Comparison of ENCODE assay signal across 1 cellular context in the genomic region with DNA sequence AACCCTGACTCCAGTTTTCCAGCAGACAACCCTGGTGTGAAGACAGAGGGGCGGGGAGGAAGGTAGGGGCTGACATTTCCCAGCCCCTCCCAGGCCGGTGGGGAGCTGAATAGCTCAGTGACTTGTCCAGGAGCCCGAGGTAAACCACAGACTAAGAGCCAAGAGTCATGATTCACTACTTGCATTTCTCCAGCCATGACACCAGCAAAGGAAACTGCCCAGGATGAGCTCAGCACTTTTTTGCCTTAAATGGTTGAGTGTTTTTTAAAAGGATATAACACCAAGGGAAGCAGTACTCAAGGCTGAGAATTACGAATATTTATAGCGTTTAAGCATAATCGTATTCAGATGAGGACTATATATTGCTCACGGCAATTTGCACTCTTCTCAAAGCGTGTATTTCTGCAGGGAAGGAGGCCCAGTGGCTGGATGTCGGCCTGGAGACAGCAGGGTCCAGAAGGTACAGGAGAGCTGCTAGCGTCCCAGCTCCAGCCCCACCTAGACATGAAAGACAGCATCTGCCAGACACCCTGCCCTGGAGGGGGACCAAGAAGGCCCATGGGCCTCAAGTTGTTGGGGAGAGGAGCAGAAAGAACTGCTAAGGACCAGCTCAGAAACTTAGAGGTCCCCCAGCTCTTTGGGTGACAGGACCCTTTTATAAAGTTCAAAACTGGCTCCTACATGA.
TF ChIP-seq lines count a peak whose summit lies in the region.

No MANE protein-coding gene starts in this region.

TF ChIP-seq in K562, 482 proteins besides CTCF, POLR2A, EP300 and RAD21 (continued from another document):
- TF ChIP-seq, protein P1, sequence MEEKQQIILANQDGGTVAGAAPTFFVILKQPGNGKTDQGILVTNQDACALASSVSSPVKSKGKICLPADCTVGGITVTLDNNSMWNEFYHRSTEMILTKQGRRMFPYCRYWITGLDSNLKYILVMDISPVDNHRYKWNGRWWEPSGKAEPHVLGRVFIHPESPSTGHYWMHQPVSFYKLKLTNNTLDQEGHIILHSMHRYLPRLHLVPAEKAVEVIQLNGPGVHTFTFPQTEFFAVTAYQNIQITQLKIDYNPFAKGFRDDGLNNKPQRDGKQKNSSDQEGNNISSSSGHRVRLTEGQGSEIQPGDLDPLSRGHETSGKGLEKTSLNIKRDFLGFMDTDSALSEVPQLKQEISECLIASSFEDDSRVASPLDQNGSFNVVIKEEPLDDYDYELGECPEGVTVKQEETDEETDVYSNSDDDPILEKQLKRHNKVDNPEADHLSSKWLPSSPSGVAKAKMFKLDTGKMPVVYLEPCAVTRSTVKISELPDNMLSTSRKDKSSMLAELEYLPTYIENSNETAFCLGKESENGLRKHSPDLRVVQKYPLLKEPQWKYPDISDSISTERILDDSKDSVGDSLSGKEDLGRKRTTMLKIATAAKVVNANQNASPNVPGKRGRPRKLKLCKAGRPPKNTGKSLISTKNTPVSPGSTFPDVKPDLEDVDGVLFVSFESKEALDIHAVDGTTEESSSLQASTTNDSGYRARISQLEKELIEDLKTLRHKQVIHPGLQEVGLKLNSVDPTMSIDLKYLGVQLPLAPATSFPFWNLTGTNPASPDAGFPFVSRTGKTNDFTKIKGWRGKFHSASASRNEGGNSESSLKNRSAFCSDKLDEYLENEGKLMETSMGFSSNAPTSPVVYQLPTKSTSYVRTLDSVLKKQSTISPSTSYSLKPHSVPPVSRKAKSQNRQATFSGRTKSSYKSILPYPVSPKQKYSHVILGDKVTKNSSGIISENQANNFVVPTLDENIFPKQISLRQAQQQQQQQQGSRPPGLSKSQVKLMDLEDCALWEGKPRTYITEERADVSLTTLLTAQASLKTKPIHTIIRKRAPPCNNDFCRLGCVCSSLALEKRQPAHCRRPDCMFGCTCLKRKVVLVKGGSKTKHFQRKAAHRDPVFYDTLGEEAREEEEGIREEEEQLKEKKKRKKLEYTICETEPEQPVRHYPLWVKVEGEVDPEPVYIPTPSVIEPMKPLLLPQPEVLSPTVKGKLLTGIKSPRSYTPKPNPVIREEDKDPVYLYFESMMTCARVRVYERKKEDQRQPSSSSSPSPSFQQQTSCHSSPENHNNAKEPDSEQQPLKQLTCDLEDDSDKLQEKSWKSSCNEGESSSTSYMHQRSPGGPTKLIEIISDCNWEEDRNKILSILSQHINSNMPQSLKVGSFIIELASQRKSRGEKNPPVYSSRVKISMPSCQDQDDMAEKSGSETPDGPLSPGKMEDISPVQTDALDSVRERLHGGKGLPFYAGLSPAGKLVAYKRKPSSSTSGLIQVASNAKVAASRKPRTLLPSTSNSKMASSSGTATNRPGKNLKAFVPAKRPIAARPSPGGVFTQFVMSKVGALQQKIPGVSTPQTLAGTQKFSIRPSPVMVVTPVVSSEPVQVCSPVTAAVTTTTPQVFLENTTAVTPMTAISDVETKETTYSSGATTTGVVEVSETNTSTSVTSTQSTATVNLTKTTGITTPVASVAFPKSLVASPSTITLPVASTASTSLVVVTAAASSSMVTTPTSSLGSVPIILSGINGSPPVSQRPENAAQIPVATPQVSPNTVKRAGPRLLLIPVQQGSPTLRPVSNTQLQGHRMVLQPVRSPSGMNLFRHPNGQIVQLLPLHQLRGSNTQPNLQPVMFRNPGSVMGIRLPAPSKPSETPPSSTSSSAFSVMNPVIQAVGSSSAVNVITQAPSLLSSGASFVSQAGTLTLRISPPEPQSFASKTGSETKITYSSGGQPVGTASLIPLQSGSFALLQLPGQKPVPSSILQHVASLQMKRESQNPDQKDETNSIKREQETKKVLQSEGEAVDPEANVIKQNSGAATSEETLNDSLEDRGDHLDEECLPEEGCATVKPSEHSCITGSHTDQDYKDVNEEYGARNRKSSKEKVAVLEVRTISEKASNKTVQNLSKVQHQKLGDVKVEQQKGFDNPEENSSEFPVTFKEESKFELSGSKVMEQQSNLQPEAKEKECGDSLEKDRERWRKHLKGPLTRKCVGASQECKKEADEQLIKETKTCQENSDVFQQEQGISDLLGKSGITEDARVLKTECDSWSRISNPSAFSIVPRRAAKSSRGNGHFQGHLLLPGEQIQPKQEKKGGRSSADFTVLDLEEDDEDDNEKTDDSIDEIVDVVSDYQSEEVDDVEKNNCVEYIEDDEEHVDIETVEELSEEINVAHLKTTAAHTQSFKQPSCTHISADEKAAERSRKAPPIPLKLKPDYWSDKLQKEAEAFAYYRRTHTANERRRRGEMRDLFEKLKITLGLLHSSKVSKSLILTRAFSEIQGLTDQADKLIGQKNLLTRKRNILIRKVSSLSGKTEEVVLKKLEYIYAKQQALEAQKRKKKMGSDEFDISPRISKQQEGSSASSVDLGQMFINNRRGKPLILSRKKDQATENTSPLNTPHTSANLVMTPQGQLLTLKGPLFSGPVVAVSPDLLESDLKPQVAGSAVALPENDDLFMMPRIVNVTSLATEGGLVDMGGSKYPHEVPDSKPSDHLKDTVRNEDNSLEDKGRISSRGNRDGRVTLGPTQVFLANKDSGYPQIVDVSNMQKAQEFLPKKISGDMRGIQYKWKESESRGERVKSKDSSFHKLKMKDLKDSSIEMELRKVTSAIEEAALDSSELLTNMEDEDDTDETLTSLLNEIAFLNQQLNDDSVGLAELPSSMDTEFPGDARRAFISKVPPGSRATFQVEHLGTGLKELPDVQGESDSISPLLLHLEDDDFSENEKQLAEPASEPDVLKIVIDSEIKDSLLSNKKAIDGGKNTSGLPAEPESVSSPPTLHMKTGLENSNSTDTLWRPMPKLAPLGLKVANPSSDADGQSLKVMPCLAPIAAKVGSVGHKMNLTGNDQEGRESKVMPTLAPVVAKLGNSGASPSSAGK (IDR thresholded peaks at IDR 0.05) = no peak
- no peak for TF ChIP-seq DACH1 (IDR thresholded peaks at IDR 0.05; ENCODE audit: partially characterized antibody)
- no peak for TF ChIP-seq HDAC8 (tag; IDR thresholded peaks at IDR 0.05)
- no peak for TF ChIP-seq ZFPM2 (CRISPR knock-in tag; IDR thresholded peaks at IDR 0.05)
- no peak for TF ChIP-seq PYGO2 (tag; IDR thresholded peaks at IDR 0.05)
- TF ChIP-seq, protein P2, sequence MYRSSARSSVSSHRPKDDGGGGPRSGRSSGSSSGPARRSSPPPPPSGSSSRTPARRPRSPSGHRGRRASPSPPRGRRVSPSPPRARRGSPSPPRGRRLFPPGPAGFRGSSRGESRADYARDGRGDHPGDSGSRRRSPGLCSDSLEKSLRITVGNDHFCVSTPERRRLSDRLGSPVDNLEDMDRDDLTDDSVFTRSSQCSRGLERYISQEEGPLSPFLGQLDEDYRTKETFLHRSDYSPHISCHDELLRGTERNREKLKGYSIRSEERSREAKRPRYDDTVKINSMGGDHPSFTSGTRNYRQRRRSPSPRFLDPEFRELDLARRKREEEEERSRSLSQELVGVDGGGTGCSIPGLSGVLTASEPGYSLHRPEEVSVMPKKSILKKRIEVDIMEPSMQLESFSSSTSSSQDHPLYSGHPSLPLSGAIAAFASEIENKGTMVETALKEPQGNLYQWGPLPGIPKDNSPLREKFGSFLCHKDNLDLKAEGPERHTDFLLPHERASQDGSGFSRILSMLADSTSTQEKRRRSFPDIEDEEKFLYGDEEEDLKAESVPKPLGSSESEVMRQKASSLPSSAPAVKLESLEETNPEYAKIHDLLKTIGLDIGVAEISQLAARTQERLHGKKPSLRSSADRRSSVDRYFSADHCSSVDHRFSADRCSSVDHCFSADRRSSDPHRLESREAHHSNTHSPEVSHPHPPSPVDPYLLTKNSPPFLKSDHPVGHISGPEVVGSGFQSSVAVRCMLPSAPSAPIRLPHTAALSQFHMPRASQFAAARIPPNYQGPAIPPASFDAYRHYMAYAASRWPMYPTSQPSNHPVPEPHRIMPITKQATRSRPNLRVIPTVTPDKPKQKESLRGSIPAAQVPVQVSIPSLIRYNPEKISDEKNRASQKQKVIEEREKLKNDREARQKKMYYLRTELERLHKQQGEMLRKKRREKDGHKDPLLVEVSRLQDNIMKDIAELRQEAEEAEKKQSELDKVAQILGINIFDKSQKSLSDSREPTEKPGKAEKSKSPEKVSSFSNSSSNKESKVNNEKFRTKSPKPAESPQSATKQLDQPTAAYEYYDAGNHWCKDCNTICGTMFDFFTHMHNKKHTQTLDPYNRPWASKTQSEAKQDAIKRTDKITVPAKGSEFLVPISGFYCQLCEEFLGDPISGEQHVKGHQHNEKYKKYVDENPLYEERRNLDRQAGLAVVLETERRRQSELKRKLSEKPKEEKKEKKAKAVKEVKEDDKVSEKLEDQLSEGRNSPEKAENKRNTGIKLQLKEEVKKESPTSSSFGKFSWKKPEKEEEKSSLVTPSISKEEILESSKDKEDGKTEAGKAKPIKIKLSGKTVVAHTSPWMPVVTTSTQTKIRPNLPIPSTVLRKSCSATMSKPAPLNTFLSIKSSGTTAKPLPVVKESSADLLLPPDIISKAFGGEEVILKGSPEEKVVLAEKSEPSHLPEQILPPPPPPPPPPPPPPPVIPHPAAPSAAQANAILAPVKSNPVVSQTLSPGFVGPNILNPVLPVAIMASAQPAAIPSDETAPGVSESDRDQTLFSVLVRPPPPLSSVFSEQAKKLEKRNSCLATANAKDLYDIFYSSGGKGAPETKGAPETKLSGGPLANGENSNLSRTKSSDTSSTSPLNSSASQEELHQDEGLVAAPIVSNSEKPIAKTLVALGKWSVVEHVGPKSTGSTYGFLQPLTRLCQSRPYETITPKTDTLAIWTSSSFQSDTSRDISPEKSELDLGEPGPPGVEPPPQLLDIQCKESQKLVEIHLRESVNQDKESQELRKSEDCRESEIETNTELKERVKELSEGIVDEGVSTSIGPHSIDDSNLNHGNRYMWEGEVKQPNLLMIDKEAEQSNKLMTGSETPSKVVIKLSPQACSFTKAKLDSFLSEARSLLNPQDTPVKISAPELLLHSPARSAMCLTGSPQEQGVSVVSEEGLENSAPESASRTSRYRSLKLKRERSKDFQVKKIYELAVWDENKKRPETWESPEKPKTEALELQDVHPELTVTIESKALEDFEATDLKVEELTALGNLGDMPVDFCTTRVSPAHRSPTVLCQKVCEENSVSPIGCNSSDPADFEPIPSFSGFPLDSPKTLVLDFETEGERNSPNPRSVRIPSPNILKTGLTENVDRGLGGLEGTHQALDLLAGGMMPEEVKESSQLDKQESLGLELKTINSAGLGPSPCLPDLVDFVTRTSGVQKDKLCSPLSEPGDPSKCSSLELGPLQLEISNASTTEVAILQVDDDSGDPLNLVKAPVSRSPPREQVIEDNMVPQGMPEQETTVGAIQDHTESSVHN (IDR thresholded peaks at IDR 0.05; ENCODE audit: borderline replicate concordance in 1 of 2, low read depth in 1 of 2) = no peak
- peak; percentile 64 for TF ChIP-seq MAFG (tag; conservative IDR thresholded peaks at IDR 0.05)
- TF ChIP-seq, protein P3, sequence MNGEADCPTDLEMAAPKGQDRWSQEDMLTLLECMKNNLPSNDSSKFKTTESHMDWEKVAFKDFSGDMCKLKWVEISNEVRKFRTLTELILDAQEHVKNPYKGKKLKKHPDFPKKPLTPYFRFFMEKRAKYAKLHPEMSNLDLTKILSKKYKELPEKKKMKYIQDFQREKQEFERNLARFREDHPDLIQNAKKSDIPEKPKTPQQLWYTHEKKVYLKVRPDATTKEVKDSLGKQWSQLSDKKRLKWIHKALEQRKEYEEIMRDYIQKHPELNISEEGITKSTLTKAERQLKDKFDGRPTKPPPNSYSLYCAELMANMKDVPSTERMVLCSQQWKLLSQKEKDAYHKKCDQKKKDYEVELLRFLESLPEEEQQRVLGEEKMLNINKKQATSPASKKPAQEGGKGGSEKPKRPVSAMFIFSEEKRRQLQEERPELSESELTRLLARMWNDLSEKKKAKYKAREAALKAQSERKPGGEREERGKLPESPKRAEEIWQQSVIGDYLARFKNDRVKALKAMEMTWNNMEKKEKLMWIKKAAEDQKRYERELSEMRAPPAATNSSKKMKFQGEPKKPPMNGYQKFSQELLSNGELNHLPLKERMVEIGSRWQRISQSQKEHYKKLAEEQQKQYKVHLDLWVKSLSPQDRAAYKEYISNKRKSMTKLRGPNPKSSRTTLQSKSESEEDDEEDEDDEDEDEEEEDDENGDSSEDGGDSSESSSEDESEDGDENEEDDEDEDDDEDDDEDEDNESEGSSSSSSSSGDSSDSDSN (IDR thresholded peaks at IDR 0.05; ENCODE audit: borderline replicate concordance in 1 of 2, low read depth in 2 of 2, low read length in 2 of 2) = no peak
- TF ChIP-seq ZNF239 (CRISPR knock-in tag; IDR thresholded peaks at IDR 0.05) = no peak
- TF ChIP-seq, protein P4, sequence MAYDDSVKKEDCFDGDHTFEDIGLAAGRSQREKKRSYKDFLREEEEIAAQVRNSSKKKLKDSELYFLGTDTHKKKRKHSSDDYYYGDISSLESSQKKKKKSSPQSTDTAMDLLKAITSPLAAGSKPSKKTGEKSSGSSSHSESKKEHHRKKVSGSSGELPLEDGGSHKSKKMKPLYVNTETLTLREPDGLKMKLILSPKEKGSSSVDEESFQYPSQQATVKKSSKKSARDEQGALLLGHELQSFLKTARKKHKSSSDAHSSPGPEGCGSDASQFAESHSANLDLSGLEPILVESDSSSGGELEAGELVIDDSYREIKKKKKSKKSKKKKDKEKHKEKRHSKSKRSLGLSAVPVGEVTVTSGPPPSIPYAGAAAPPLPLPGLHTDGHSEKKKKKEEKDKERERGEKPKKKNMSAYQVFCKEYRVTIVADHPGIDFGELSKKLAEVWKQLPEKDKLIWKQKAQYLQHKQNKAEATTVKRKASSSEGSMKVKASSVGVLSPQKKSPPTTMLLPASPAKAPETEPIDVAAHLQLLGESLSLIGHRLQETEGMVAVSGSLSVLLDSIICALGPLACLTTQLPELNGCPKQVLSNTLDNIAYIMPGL (CRISPR knock-in tag; IDR thresholded peaks at IDR 0.05) = no peak
- TF ChIP-seq NFE2 (IDR thresholded peaks at IDR 0.05; ENCODE audit: low read depth) = peak; percentile 71
- TF ChIP-seq, protein P5, sequence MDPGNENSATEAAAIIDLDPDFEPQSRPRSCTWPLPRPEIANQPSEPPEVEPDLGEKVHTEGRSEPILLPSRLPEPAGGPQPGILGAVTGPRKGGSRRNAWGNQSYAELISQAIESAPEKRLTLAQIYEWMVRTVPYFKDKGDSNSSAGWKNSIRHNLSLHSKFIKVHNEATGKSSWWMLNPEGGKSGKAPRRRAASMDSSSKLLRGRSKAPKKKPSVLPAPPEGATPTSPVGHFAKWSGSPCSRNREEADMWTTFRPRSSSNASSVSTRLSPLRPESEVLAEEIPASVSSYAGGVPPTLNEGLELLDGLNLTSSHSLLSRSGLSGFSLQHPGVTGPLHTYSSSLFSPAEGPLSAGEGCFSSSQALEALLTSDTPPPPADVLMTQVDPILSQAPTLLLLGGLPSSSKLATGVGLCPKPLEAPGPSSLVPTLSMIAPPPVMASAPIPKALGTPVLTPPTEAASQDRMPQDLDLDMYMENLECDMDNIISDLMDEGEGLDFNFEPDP (CRISPR knock-in tag; IDR thresholded peaks at IDR 0.05) = no peak
